ENCODE assay signal across 1 cellular context in genomic region chr7:92646966-92647625, GRCh38.
A peak's percentile ranks its signal among the peaks of the same experiment; 100 is the strongest.
TF ChIP-seq lines count a peak whose summit lies in the region.

No MANE protein-coding gene starts in this region.

TF ChIP-seq in GM12878, 131 proteins besides CTCF, POLR2A, EP300 and RAD21 (continued from another document):
- TF ChIP-seq ZNF592 (IDR thresholded peaks at IDR 0.05) (no peak), CUX1 (IDR thresholded peaks at IDR 0.05; ENCODE audit: insufficient replicate concordance, low read depth, low read length) (no peak), JUNB (IDR thresholded peaks at IDR 0.05) (peak; percentile 8; the same call in 1 of the 2 replicates), ZNF24 (IDR thresholded peaks at IDR 0.05) (peak; percentile 91), HDGF (IDR thresholded peaks at IDR 0.05) (no peak), PML (IDR thresholded peaks at IDR 0.05; ENCODE audit: low read length) (no peak), RELA (IDR thresholded peaks at IDR 0.05; ENCODE audit: borderline replicate concordance, partially characterized antibody) (no peak), TCF3 (IDR thresholded peaks at IDR 0.05; ENCODE audit: borderline replicate concordance, insufficient read depth, low read depth, low read length) (no peak), USF1 (IDR thresholded peaks at IDR 0.05; ENCODE audit: borderline replicate concordance, extremely low read length, insufficient read depth, low read depth, low read length) (no peak), SMAD5 (IDR thresholded peaks at IDR 0.05; ENCODE audit: low read depth) (no peak)
